Comparison of ENCODE assay signal across 8 cellular contexts in genomic region chrX:75155830-75156525, GRCh38. TPM values are rescaled to one million over a fixed set of nuclear protein-coding genes. Genes with fewer than 3 reads are reported as not detected.
A peak's percentile ranks its signal among the peaks of the same experiment; 100 is the strongest.
DNase-seq lines count a peak whose midpoint lies in the region; ATAC-seq and TF ChIP-seq lines count a peak whose summit lies in the region.

ABCB7 (minus strand) TSS chrX:75156283; CDS start chrX:75156272, 11 bp downstream.

- CTCF ChIA-PET in HEK293T (lab: Yijun Ruan, JAX), result no interaction called here

- H3K27me3 Mint-ChIP-seq in activated naive CD8-positive, alpha-beta T cell treated with anti-CD3 and anti-CD28 coated beads for 36 hours, result no peaks in the 10 kb centered on the region

- no peaks in the 10 kb centered on the region for H3K27me3 ChIP-seq in ovary
- H3K27me3 ChIP-seq in thoracic aorta (replicated peaks; ENCODE audit: insufficient read depth), result no peaks in the 10 kb centered on the region

- peaks cover 34% of the 10 kb centered on the region for H3K4me1 Mint-ChIP-seq in activated naive CD8-positive, alpha-beta T cell treated with anti-CD3 and anti-CD28 coated beads for 36 hours

- WGBS in ovary, 3 donors, result 30 to 40% (median 38%) methylated on average over 35 of the region's 35 CpGs

- no peaks in the 10 kb centered on the region for H3K9me3 Mint-ChIP-seq in activated naive CD8-positive, alpha-beta T cell treated with anti-CD3 and anti-CD28 coated beads for 36 hours

- TF ChIP-seq EP300 in ovary (IDR thresholded peaks at IDR 0.05), result no peak

- H3K4me1 ChIP-seq in ovary (ENCODE audit: insufficient read depth) (no peaks in the 10 kb centered on the region), thoracic aorta (ENCODE audit: control insufficient read depth in 1 of 2, low read depth in 2 of 2) (no peaks in the 10 kb centered on the region)

- H3K27ac Mint-ChIP-seq in activated naive CD8-positive, alpha-beta T cell treated with anti-CD3 and anti-CD28 coated beads for 36 hours, result peak within 1 kb of the TSS; percentile 90

- H3K27ac ChIP-seq in ovary (peak within 1 kb of the TSS in 1 of 2 donors; percentile 51), thoracic aorta (peak within 1 kb of the TSS; percentile 78 to 80)

- POLR2A ChIA-PET in HEK293T (lab: Yijun Ruan, JAX), result interaction anchor here (1.2 kb wide), 1 partner anchor 119 kb away, joined by 3 read pairs; no protein-coding TSS in a partner anchor

- H3K4me3 ChIP-seq in NB4 (ENCODE audit: low read depth, low read length) (peak within 1 kb of the TSS; percentile 89), ovary (peak within 1 kb of the TSS; percentile 55), thoracic aorta (peak within 1 kb of the TSS; percentile 88)

- peak within 1 kb of the TSS; percentile 91 for H3K4me3 Mint-ChIP-seq in activated naive CD8-positive, alpha-beta T cell treated with anti-CD3 and anti-CD28 coated beads for 36 hours

- intact Hi-C loops in Right ventricle myocardium inferior (cut with DNase I), result loop anchor here (2.0 to 10.0 kb wide), 3 partner anchors 51 to 449 kb away; partner anchors contain the start of gene UPRT
- intact Hi-C loops in ovary (cut with DNase I), result no loop called here

- H3K36me3 ChIP-seq in ovary (no peaks in the 10 kb centered on the region), thoracic aorta (no peaks in the 10 kb centered on the region)

- TF ChIP-seq CTCF in NB4 (IDR thresholded peaks at IDR 0.05; ENCODE audit: low read depth, low read length), result no peak
- peak in 1 of 3 donors; percentile 10 for TF ChIP-seq CTCF in ovary (IDR thresholded peaks at IDR 0.05)
- TF ChIP-seq CTCF in thoracic aorta (IDR thresholded peaks at IDR 0.05), result no peak

- TF ChIP-seq POLR2A in NB4 (IDR thresholded peaks at IDR 0.05; ENCODE audit: extremely low read depth, insufficient read length) (peak; percentile 32), ovary (IDR thresholded peaks at IDR 0.05) (no peak)

- ATAC-seq in SK-N-SH treated with all-trans-retinoic acid at 6 μM for 48 hours, result peak; percentile 99
- ATAC-seq in Right ventricle myocardium inferior, result peak; percentile 92
- ATAC-seq in thoracic aorta (ENCODE audit: insufficient number of reproducible peaks, low FRiP score, low read depth), result no peak

- H3K9me3 ChIP-seq in ovary (no peaks in the 10 kb centered on the region), thoracic aorta (no peaks in the 10 kb centered on the region)

- peaks cover 10% of the 10 kb centered on the region for H3K36me3 Mint-ChIP-seq in activated naive CD8-positive, alpha-beta T cell treated with anti-CD3 and anti-CD28 coated beads for 36 hours

- DNase-seq in GM04503 (ENCODE audit: low read depth) (peak; percentile 35), HEK293T (ENCODE audit: extremely low spot score) (peak; percentile 60), NB4 (ENCODE audit: low read depth) (peak; percentile 82), Right ventricle myocardium inferior (ENCODE audit: missing footprints) (peak; percentile 63), ovary (peak; percentile 52 to 68 (median 58)), thoracic aorta (ENCODE audit: low spot score) (no peak)
- peak; percentile 53 for DNase-seq in activated naive CD8-positive, alpha-beta T cell treated with anti-CD3 and anti-CD28 coated beads for 36 hours

TF ChIP-seq in HEK293T, 16 proteins besides CTCF, POLR2A, EP300 and RAD21:
- no peak for TF ChIP-seq SUZ12 (IDR thresholded peaks at IDR 0.05)
- TF ChIP-seq L3MBTL2 (conservative IDR thresholded peaks at IDR 0.05), result peak; percentile 45
- peak; percentile 54 for TF ChIP-seq NFRKB (IDR thresholded peaks at IDR 0.05)

TF ChIP-seq in SK-N-SH treated with all-trans-retinoic acid at 6 μM for 48 hours, 23 proteins besides CTCF, POLR2A, EP300 and RAD21:
- TF ChIP-seq CSDC2 (CRISPR knock-in tag; IDR thresholded peaks at IDR 0.05) (no peak), TSHZ2 (CRISPR knock-in tag; IDR thresholded peaks at IDR 0.05) (0 out of 2 replicates have a peak, but pooled peaks have one; percentile 12), ZNF8 (CRISPR knock-in tag; IDR thresholded peaks at IDR 0.05) (no peak)
TF ChIP-seq in SK-N-SH treated with all-trans-retinoic acid at 6 μM for 48 hours: peak in this region for 1.

RNA-seq across cellular contexts. Expression of gene ABCB7, which starts in this region (rescaled TPM):
- total RNA-seq in activated naive CD8-positive, alpha-beta T cell treated with anti-CD3 and anti-CD28 coated beads for 36 hours, result 10 to 100 TPM; 34.1 to 36.8 TPM
- total RNA-seq in Right ventricle myocardium inferior, result 37.7 TPM
- total RNA-seq in ovary, result 10 to 100 TPM; 21.2 to 53.7 (median 23.6) TPM
- 10 to 100 TPM; 14.0 to 16.4 TPM for polyA plus RNA-seq in ovary
- total RNA-seq in thoracic aorta, result 10 to 100 TPM; 12.5 to 25.0 TPM
